In the genomic region with DNA sequence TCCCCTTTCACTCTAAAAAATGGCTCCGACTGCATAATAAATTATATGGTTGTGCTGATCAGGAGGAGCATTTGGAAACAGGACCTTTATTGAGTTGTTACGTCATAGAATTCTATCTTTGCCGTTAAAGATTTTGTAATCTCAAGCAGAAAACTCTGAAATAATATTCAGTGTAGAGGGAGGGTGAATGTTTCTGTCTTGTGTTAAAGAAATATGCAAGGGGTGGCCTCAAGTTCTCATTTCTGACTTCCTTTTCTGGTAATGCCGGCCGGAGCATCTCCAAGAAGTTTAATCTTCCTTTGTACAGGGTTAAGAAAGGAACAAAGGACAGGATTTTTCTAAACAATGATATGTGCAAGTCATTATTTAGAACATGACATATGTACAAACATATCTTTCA, we compare ENCODE assay signal across 11 cellular contexts.
DNase-seq lines count a peak whose midpoint lies in the region; ATAC-seq and TF ChIP-seq lines count a peak whose summit lies in the region.
"Had no signal": no experiment of that assay in that cellular context is flagged by ENCODE, and none has a peak within 500 bp of the region (broad histone marks: within the 10 kb centered on the region; RNA-seq: fewer than 3 reads in every experiment).

No MANE protein-coding gene starts in this region.

- no peaks in the 10 kb centered on the region for H3K36me3 Mint-ChIP-seq in activated T-helper 2 cell treated with anti-CD3 and anti-CD28 coated beads, Interferon-gamma antibody, Interleukin-2, Interleukin-4, amounts not matched to agents 10 μg/mL and 5 μg/mL and 100 μg/mL, durations not matched to agents 14 hours and 24 hours and 36 hours (ENCODE audit: low read depth)
- no peaks in the 10 kb centered on the region for H3K36me3 Mint-ChIP-seq in type B pancreatic cell
- H3K36me3 Mint-ChIP-seq: CD4-positive, CD25-positive, alpha-beta regulatory T cell had no signal

- intact Hi-C loops in cardiac septum (cut with DNase I): loop anchor here (2.0 kb wide), 1 partner anchor 318 kb away; no protein-coding TSS in a partner anchor
- intact Hi-C loops in activated T-helper 2 cell treated with anti-CD3 and anti-CD28 coated beads, Interferon-gamma antibody, Interleukin-2, Interleukin-4, amounts not matched to agents 10 μg/mL and 5 μg/mL and 100 μg/mL, durations not matched to agents 14 hours and 24 hours and 36 hours (cut with micrococcal nuclease): loop anchor here (1.0 to 5.0 kb wide), 7 partner anchors 52 to 393 kb away; partner anchors contain the start of genes SLC38A1 and SLC38A2
- intact Hi-C loops in lower lobe of right lung (cut with DNase I): no loop called here

- peak overlapping the region; percentile 58 for H3K27ac Mint-ChIP-seq in activated T-helper 2 cell treated with anti-CD3 and anti-CD28 coated beads, Interferon-gamma antibody, Interleukin-2, Interleukin-4, amounts not matched to agents 10 μg/mL and 5 μg/mL and 100 μg/mL, durations not matched to agents 14 hours and 24 hours and 36 hours
- H3K27ac Mint-ChIP-seq in type B pancreatic cell: peak overlapping the region; percentile 51

- H3K4me1 ChIP-seq in cardiac muscle cell (ENCODE audit: low read depth) (peaks cover 38% of the 10 kb centered on the region), lower lobe of right lung (peaks cover 33% of the 10 kb centered on the region)

- no peaks in the 10 kb centered on the region for H3K27me3 Mint-ChIP-seq in activated T-helper 2 cell treated with anti-CD3 and anti-CD28 coated beads, Interferon-gamma antibody, Interleukin-2, Interleukin-4, amounts not matched to agents 10 μg/mL and 5 μg/mL and 100 μg/mL, durations not matched to agents 14 hours and 24 hours and 36 hours (ENCODE audit: low read depth)
- H3K27me3 Mint-ChIP-seq in type B pancreatic cell: no peaks in the 10 kb centered on the region
- H3K27me3 Mint-ChIP-seq: stimulated activated naive CD8-positive, alpha-beta T cell treated with anti-CD3 and anti-CD28 coated beads, Interleukin-15, Interleukin-2, amounts not matched to agents 100 ng/mL and 50 ng/mL, for 24 hours had no signal

- H3K36me3 ChIP-seq in cardiac muscle cell (no peaks in the 10 kb centered on the region), lower lobe of right lung (no peaks in the 10 kb centered on the region)

- DNase-seq in cardiac muscle cell (ENCODE audit: low read depth in 1 of 2, low spot score in 1 of 2) (peak in 1 of 2 donors; percentile 68), cardiac septum (ENCODE audit: low spot score) (no peak), lower lobe of right lung (no peak), type B pancreatic cell (ENCODE audit: extremely low spot score, unreplicated experiment) (no peak)
- no peak for DNase-seq in activated T-helper 2 cell treated with anti-CD3 and anti-CD28 coated beads, Interferon-gamma antibody, Interleukin-2, Interleukin-4, amounts not matched to agents 10 μg/mL and 5 μg/mL and 100 μg/mL, durations not matched to agents 14 hours and 24 hours and 36 hours (ENCODE audit: low spot score)
- DNase-seq: activated naive CD4-positive, alpha-beta T cell treated with anti-CD3 and anti-CD28 coated beads, Interleukin-2, amount 50 U/mL, for 16 hours had no signal

- TF ChIP-seq CTCF in cardiac muscle cell (IDR thresholded peaks at IDR 0.05; ENCODE audit: low read depth, low read length): no peak
- no peak for TF ChIP-seq CTCF in lower lobe of right lung (IDR thresholded peaks at IDR 0.05)
- TF ChIP-seq CTCF in type B pancreatic cell (conservative IDR thresholded peaks at IDR 0.05): no peak

- H3K9me3 Mint-ChIP-seq in activated T-helper 2 cell treated with anti-CD3 and anti-CD28 coated beads, Interferon-gamma antibody, Interleukin-2, Interleukin-4, amounts not matched to agents 10 μg/mL and 5 μg/mL and 100 μg/mL, durations not matched to agents 14 hours and 24 hours and 36 hours: no peaks in the 10 kb centered on the region
- no peaks in the 10 kb centered on the region for H3K9me3 Mint-ChIP-seq in type B pancreatic cell
- H3K9me3 Mint-ChIP-seq: CD4-positive, CD25-positive, alpha-beta regulatory T cell; stimulated activated naive CD8-positive, alpha-beta T cell treated with anti-CD3 and anti-CD28 coated beads, Interleukin-15, Interleukin-2, amounts not matched to agents 100 ng/mL and 50 ng/mL, for 24 hours had no signal

- ATAC-seq in lower lobe of right lung: peak; percentile 52
- ATAC-seq in GM21737 (IDR thresholded peaks at IDR 0.05; ENCODE audit: unreplicated experiment): no peak
- ATAC-seq in HG02571 (IDR thresholded peaks at IDR 0.05; ENCODE audit: unreplicated experiment): no peak
- no peak for ATAC-seq in HG03175 (IDR thresholded peaks at IDR 0.05; ENCODE audit: unreplicated experiment)

- no peak overlapping the region for H3K4me3 Mint-ChIP-seq in activated T-helper 2 cell treated with anti-CD3 and anti-CD28 coated beads, Interferon-gamma antibody, Interleukin-2, Interleukin-4, amounts not matched to agents 10 μg/mL and 5 μg/mL and 100 μg/mL, durations not matched to agents 14 hours and 24 hours and 36 hours (ENCODE audit: low read depth)
- no peak overlapping the region for H3K4me3 Mint-ChIP-seq in type B pancreatic cell
- H3K4me3 Mint-ChIP-seq: CD4-positive, CD25-positive, alpha-beta regulatory T cell; stimulated activated naive CD8-positive, alpha-beta T cell treated with anti-CD3 and anti-CD28 coated beads, Interleukin-15, Interleukin-2, amounts not matched to agents 100 ng/mL and 50 ng/mL, for 24 hours had no signal

- H3K4me3 ChIP-seq in cardiac muscle cell: no peak overlapping the region
- H3K4me3 ChIP-seq in lower lobe of right lung: no peak overlapping the region

- no peaks in the 10 kb centered on the region for H3K27me3 ChIP-seq in cardiac muscle cell
- no peaks in the 10 kb centered on the region for H3K27me3 ChIP-seq in lower lobe of right lung (ENCODE audit: low read depth)

- H3K27ac ChIP-seq in cardiac muscle cell: peak overlapping the region; percentile 1
- peak overlapping the region; percentile 50 for H3K27ac ChIP-seq in lower lobe of right lung

- no peaks in the 10 kb centered on the region for H3K9me3 ChIP-seq in cardiac muscle cell (ENCODE audit: low read depth)
- no peaks in the 10 kb centered on the region for H3K9me3 ChIP-seq in lower lobe of right lung

- peaks cover 41% of the 10 kb centered on the region for H3K4me1 Mint-ChIP-seq in activated T-helper 2 cell treated with anti-CD3 and anti-CD28 coated beads, Interferon-gamma antibody, Interleukin-2, Interleukin-4, amounts not matched to agents 10 μg/mL and 5 μg/mL and 100 μg/mL, durations not matched to agents 14 hours and 24 hours and 36 hours (ENCODE audit: low read depth)
- peaks cover 53% of the 10 kb centered on the region for H3K4me1 Mint-ChIP-seq in type B pancreatic cell (ENCODE audit: unreplicated experiment)

Comparison
In these comparisons a context has a peak if more than half of its experiments do, and no peak if none do; other contexts are left out.
1. ATAC-seq: peak in lower lobe of right lung (2 of 2); none in GM21737 (single experiment), HG02571 (single experiment) and HG03175 (single experiment).